ENCODE assay signal across 15 cellular contexts in the genomic region with DNA sequence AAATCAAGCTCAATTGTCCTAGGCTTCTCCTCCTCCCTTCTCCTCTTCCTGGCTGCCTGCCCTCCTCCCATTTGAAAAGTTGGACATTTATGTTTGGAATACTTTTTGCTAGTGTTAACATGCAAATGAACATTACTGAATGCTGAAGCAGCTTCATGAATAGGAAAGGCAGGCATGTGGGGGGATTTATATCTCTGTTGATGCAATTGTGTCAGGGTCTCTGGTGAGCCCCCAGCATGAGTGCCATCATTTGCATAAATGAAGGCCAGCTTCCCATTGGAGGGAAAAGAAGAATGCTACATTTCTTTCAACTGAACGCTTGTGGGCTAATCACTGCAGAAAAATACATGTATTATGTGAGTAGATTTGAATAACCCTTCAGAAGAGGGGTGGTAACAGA.
DNase-seq lines count a peak whose midpoint lies in the region; ATAC-seq and TF ChIP-seq lines count a peak whose summit lies in the region.
"Had no signal": no experiment of that assay in that cellular context is flagged by ENCODE, and none has a peak within 500 bp of the region (broad histone marks: within the 10 kb centered on the region; RNA-seq: fewer than 3 reads in every experiment).

No MANE protein-coding gene starts in this region.

- H3K4me1 Mint-ChIP-seq in activated T-helper 17 cell treated with anti-CD3 and anti-CD28 coated beads, Interleukin-2, amount 50 U/mL, for 72 hours, result no peaks in the 10 kb centered on the region
- H3K4me1 Mint-ChIP-seq: B cell had no signal

- no peak for TF ChIP-seq CTCF in lower lobe of right lung (IDR thresholded peaks at IDR 0.05)

- intact Hi-C loops in left colon (cut with DNase I, micrococcal nuclease) (no loop called here), lower lobe of right lung (cut with DNase I) (no loop called here)

- ATAC-seq in left colon (peak; percentile 54), lower lobe of right lung (no peak)
- ATAC-seq in activated T-helper 17 cell treated with anti-CD3 and anti-CD28 coated beads, Interleukin-2, amount 50 U/mL, for 72 hours (replicated peaks), result no peak
- ATAC-seq: CD8-positive, alpha-beta T cell; HCT116 had no signal

- H3K36me3 ChIP-seq in neuron (ENCODE audit: insufficient read depth, low read length) (no peaks in the 10 kb centered on the region), lower lobe of right lung (no peaks in the 10 kb centered on the region)
- H3K36me3 ChIP-seq: BLaER1 treated with 17β-estradiol and CSF1 and Interleukin-3, amounts not matched to agents 10 nM and 100 nM had no signal

- H3K27ac ChIP-seq in lower lobe of right lung, result no peak overlapping the region
- H3K27ac ChIP-seq: BLaER1 treated with 17β-estradiol and CSF1 and Interleukin-3, amounts not matched to agents 10 nM and 100 nM had no signal

- H2AFZ ChIP-seq in neuron (ENCODE audit: low read depth, low read length), result peak overlapping the region; percentile 37

- no peaks in the 10 kb centered on the region for H3K9me3 Mint-ChIP-seq in activated T-helper 17 cell treated with anti-CD3 and anti-CD28 coated beads, Interleukin-2, amount 50 U/mL, for 72 hours
- H3K9me3 Mint-ChIP-seq: CD8-positive, alpha-beta T cell had no signal

- H3K27ac Mint-ChIP-seq in activated T-helper 17 cell treated with anti-CD3 and anti-CD28 coated beads, Interleukin-2, amount 50 U/mL, for 72 hours, result no peak overlapping the region
- H3K27ac Mint-ChIP-seq: B cell; CD8-positive, alpha-beta T cell; HFFc6 had no signal

- DNase-seq in NCI-H1048 (lab: John Stamatoyannopoulos, UW) (peak; percentile 47), left colon (no peak), dermis blood vessel endothelial cell (no peak), lower lobe of right lung (no peak)
- DNase-seq: Calu3; CD8-positive, alpha-beta T cell; DMS79 treated with DMSO at 0.1 percent for 48 hours; GF-D8; HFFc6; IMR-90 had no signal

- H3K4me1 ChIP-seq in neuron (ENCODE audit: insufficient read depth, low read length) (peaks cover 19% of the 10 kb centered on the region), lower lobe of right lung (no peaks in the 10 kb centered on the region)
- H3K4me1 ChIP-seq: BLaER1 treated with 17β-estradiol and CSF1 and Interleukin-3, amounts not matched to agents 10 nM and 100 nM had no signal

- H3K9me3 ChIP-seq in neuron (ENCODE audit: low read length) (no peaks in the 10 kb centered on the region), lower lobe of right lung (no peaks in the 10 kb centered on the region)
- H3K9me3 ChIP-seq: BLaER1 treated with 17β-estradiol and CSF1 and Interleukin-3, amounts not matched to agents 10 nM and 100 nM had no signal

- no peaks in the 10 kb centered on the region for H3K36me3 Mint-ChIP-seq in activated T-helper 17 cell treated with anti-CD3 and anti-CD28 coated beads, Interleukin-2, amount 50 U/mL, for 72 hours (ENCODE audit: low read depth)
- H3K36me3 Mint-ChIP-seq: CD8-positive, alpha-beta T cell had no signal

- H3K27me3 ChIP-seq in neuron (ENCODE audit: insufficient read depth, low read length) (no peaks in the 10 kb centered on the region), lower lobe of right lung (ENCODE audit: low read depth) (no peaks in the 10 kb centered on the region)
- H3K27me3 ChIP-seq: BLaER1 treated with 17β-estradiol and CSF1 and Interleukin-3, amounts not matched to agents 10 nM and 100 nM had no signal

- H3K27me3 Mint-ChIP-seq in activated T-helper 17 cell treated with anti-CD3 and anti-CD28 coated beads, Interleukin-2, amount 50 U/mL, for 72 hours, result no peaks in the 10 kb centered on the region
- H3K27me3 Mint-ChIP-seq: B cell had no signal

- no peak overlapping the region for H3K4me3 Mint-ChIP-seq in activated T-helper 17 cell treated with anti-CD3 and anti-CD28 coated beads, Interleukin-2, amount 50 U/mL, for 72 hours
- H3K4me3 Mint-ChIP-seq: B cell; CD8-positive, alpha-beta T cell; HFFc6 had no signal

- no peak overlapping the region for H3K4me3 ChIP-seq in neuron (ENCODE audit: low read length)
- no peak overlapping the region for H3K4me3 ChIP-seq in lower lobe of right lung
- H3K4me3 ChIP-seq: BLaER1 treated with 17β-estradiol and CSF1 and Interleukin-3, amounts not matched to agents 10 nM and 100 nM had no signal
